22 cellular contexts compared by ENCODE assay signal in the genomic region with DNA sequence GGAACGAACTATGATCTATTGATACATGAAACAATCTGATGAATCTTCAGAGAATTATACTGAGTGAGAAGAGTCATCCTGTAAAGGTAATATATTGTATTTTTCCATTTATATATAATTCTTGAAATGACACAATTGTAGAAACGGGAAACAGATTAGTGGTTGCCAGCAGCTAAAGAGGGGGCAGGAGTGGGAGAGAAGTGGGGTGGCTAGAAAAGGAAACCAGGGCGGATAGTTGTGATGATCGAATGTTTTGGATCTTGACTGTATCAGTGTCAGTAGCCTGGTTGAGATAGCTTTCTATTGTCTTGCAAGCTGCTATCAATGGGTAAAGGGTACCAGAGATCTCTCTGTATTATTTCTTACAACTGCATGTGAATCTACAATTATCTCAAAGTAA.
"Had no signal": no experiment of that assay in that cellular context is flagged by ENCODE, and none has a peak within 500 bp of the region (broad histone marks: within the 10 kb centered on the region; RNA-seq: fewer than 3 reads in every experiment).

No MANE protein-coding gene starts in this region.

- H3K36me3 ChIP-seq: heart right ventricle, left ventricle myocardium inferior, ovary, right atrium auricular region, right lobe of liver, suprapubic skin, thoracic aorta, tibial artery, upper lobe of right lung had no signal

- H3K27ac Mint-ChIP-seq: mesothelial cell of epicardium; naive thymus-derived CD4-positive, alpha-beta T cell; natural killer cell treated with Interleukin-12 subunit alpha and Interleukin-12 subunit beta and Interleukin-15 and Interleukin-18, amount 100 ng/mL, for 72 hours; progenitor cell of endocrine pancreas; stimulated activated naive CD8-positive, alpha-beta T cell treated with anti-CD3 and anti-CD28 coated beads, Interleukin-15, Interleukin-2, amounts not matched to agents 100 ng/mL and 50 ng/mL, for 24 hours had no signal

- H3K9me3 ChIP-seq: heart right ventricle, left ventricle myocardium inferior, ovary, right atrium auricular region, right lobe of liver, suprapubic skin, thoracic aorta, tibial artery, upper lobe of right lung had no signal

- ATAC-seq: heart right ventricle; naive thymus-derived CD4-positive, alpha-beta T cell; natural killer cell treated with Interleukin-12 subunit alpha and Interleukin-12 subunit beta and Interleukin-15 and Interleukin-18, amount 100 ng/mL, for 72 hours; right lobe of liver; upper lobe of right lung had no signal

- H3K4me3 Mint-ChIP-seq: mesothelial cell of epicardium; naive thymus-derived CD4-positive, alpha-beta T cell; natural killer cell treated with Interleukin-12 subunit alpha and Interleukin-12 subunit beta and Interleukin-15 and Interleukin-18, amount 100 ng/mL, for 72 hours; stimulated activated naive CD8-positive, alpha-beta T cell treated with anti-CD3 and anti-CD28 coated beads, Interleukin-15, Interleukin-2, amounts not matched to agents 100 ng/mL and 50 ng/mL, for 24 hours had no signal

- H3K9me3 Mint-ChIP-seq: mesothelial cell of epicardium; naive thymus-derived CD4-positive, alpha-beta T cell; natural killer cell treated with Interleukin-12 subunit alpha and Interleukin-12 subunit beta and Interleukin-15 and Interleukin-18, amount 100 ng/mL, for 72 hours; stimulated activated naive CD8-positive, alpha-beta T cell treated with anti-CD3 and anti-CD28 coated beads, Interleukin-15, Interleukin-2, amounts not matched to agents 100 ng/mL and 50 ng/mL, for 24 hours had no signal

- DNase-seq: heart right ventricle; islet precursor cell; left ventricle myocardium inferior; mesendoderm; naive thymus-derived CD4-positive, alpha-beta T cell; ovary; right lobe of liver; stimulated activated CD4-positive, alpha-beta T cell treated with anti-CD3 and anti-CD28 coated beads, Interleukin-2, amount 100 ng/mL, for 48 hours; stimulated activated naive CD4-positive, alpha-beta T cell; tibial artery; trophoblast cell; upper lobe of right lung had no signal

- H3K4me3 ChIP-seq: heart right ventricle, hepatocyte, left ventricle myocardium inferior, lung, ovary, right atrium auricular region, right lobe of liver, smooth muscle cell, suprapubic skin, thoracic aorta, tibial artery, upper lobe of right lung had no signal

- H3K36me3 Mint-ChIP-seq: mesothelial cell of epicardium; naive thymus-derived CD4-positive, alpha-beta T cell; natural killer cell treated with Interleukin-12 subunit alpha and Interleukin-12 subunit beta and Interleukin-15 and Interleukin-18, amount 100 ng/mL, for 72 hours had no signal
